ENCODE assay signal across 23 cellular contexts in genomic region chr10:19003341-19003740, GRCh38. TPM values are rescaled to one million over a fixed set of nuclear protein-coding genes. Genes with fewer than 3 reads are reported as not detected.
"Had no signal": no experiment of that assay in that cellular context is flagged by ENCODE, and none has a peak within 500 bp of the region (broad histone marks: within the 10 kb centered on the region; RNA-seq: fewer than 3 reads in every experiment).

No MANE protein-coding gene starts in this region.

- H3K27me3 ChIP-seq: brain microvascular endothelial cell, colonic mucosa, vagina had no signal

- H3K4me1 ChIP-seq: colonic mucosa, vagina had no signal

- H3K27ac ChIP-seq: brain microvascular endothelial cell, colonic mucosa, thoracic aorta, vagina had no signal

- DNase-seq: activated CD4-positive, alpha-beta T cell treated with anti-CD3 and anti-CD28 coated beads for 1 hour; activated CD4-positive, alpha-beta T cell treated with anti-CD3 and anti-CD28 coated beads, Interleukin-2, amount 50 U/mL, for 1 hour; activated CD8-positive, alpha-beta T cell treated with anti-CD3 and anti-CD28 coated beads, Interleukin-2, amount 10 ng/mL, durations not matched to agents 7 days and 5 days; activated gamma-delta T cell; activated naive CD4-positive, alpha-beta T cell treated with anti-CD3 and anti-CD28 coated beads, Interleukin-2, amount 50 U/mL, for 16 hours; activated naive CD8-positive, alpha-beta T cell treated with anti-CD3 and anti-CD28 coated beads, Interleukin-2, amount 50 U/mL, for 24 hours; aorta; brain microvascular endothelial cell; central memory CD4-positive, alpha-beta T cell; colonic mucosa; effector CD4-positive, alpha-beta T cell; head of caudate nucleus; islet precursor cell; mammary epithelial cell; naive thymus-derived CD8-positive, alpha-beta T cell; stimulated activated CD4-positive, alpha-beta T cell treated with anti-CD3 and anti-CD28 coated beads, Interleukin-2, amount 100 ng/mL, for 48 hours; stimulated activated naive CD4-positive, alpha-beta T cell treated with Interleukin-2 at 50 U/mL for 16 hours; T-helper 1 cell had no signal

- H3K9me3 ChIP-seq: colonic mucosa, thoracic aorta, vagina had no signal

- ATAC-seq: activated CD8-positive, alpha-beta T cell treated with anti-CD3 and anti-CD28 coated beads, Interleukin-2, amount 10 ng/mL, durations not matched to agents 7 days and 5 days; activated naive CD8-positive, alpha-beta T cell treated with anti-CD3 and anti-CD28 coated beads, Interleukin-2, amount 50 U/mL, for 24 hours; left lobe of liver; naive thymus-derived CD8-positive, alpha-beta T cell had no signal

- H3K4me3 ChIP-seq: colonic mucosa, smooth muscle cell, thoracic aorta, vagina had no signal

- H3K36me3 ChIP-seq: brain microvascular endothelial cell, colonic mucosa, thoracic aorta, vagina had no signal

RNA-seq across cellular contexts. Expression of gene MALRD1, which starts 45.3 kb away (rescaled TPM):
- total RNA-seq: activated CD8-positive, alpha-beta T cell treated with anti-CD3 and anti-CD28 coated beads, Interleukin-2, amount 10 ng/mL, durations not matched to agents 7 days and 5 days; activated T-helper 1 cell treated with anti-CD3 and anti-CD28 coated beads, Interleukin-12 subunit alpha, Interleukin-12 subunit beta, Interleukin-2, Interleukin-4 antibody, amounts not matched to agents 30 ng/mL and 10 ng/mL and 1 ng/mL, durations not matched to agents 14 hours and 24 hours and 36 hours; left lobe of liver had no signal
- polyA plus RNA-seq: mammary epithelial cell; naive thymus-derived CD8-positive, alpha-beta T cell; smooth muscle cell had no signal
